Comparison of ENCODE assay signal across 1 cellular context in the genomic region with DNA sequence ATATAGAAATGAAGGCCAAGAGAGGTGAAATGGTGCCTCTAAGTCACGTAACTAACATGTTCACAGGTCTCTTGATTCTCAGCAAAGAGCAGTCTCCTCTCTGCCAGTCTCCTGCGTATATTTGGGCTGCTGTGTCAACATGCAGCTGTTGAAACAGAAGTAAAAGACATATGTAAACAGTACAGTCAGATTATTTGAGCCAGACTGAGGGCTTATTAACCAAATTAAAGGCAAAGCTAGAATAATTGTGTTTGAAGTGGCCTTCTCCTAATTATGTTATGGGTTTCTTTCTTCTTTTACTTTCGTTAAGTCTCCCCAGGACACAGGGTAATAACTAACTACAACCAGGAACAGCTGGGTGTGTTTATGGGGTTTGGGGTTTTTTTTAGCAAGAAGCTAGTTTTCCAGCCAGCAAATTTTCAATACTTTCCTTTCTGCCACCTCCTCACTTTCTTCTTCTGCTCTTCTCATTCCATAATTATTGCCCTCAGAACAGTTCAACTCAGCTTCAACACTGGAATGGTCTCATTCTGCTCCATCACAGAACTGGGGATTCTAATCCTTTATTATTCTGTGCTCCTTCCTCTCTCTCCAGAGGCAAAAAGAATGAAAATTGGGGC.
TF ChIP-seq lines count a peak whose summit lies in the region.

No MANE protein-coding gene starts in this region.

TF ChIP-seq in GM12878, 131 proteins besides CTCF, POLR2A, EP300 and RAD21 (continued from another document):
- TF ChIP-seq FOS (IDR thresholded peaks at IDR 0.05; ENCODE audit: borderline replicate concordance, extremely low read depth, insufficient read length) (no peak), SP1 (IDR thresholded peaks at IDR 0.05; ENCODE audit: low read depth, low read length) (no peak), ZBTB4 (CRISPR knock-in tag; IDR thresholded peaks at IDR 0.05) (no peak), FOXK2 (IDR thresholded peaks at IDR 0.05) (peak; percentile 32; the same call in 1 of the 2 replicates), MTA2 (IDR thresholded peaks at IDR 0.05; ENCODE audit: low read depth) (peak; percentile 83), REST (IDR thresholded peaks at IDR 0.05; ENCODE audit: low read depth, low read length) (no peak), NBN (IDR thresholded peaks at IDR 0.05) (peak; percentile 35; the same call in 1 of the 2 replicates)
